Comparison of ENCODE assay signal across 16 cellular contexts in genomic region chr14:103684871-103685270, GRCh38. TPM values are rescaled to one million over a fixed set of nuclear protein-coding genes. Genes with fewer than 3 reads are reported as not detected.
DNase-seq lines count a peak whose midpoint lies in the region; ATAC-seq and TF ChIP-seq lines count a peak whose summit lies in the region.
"Had no signal": no experiment of that assay in that cellular context is flagged by ENCODE, and none has a peak within 500 bp of the region (broad histone marks: within the 10 kb centered on the region; RNA-seq: fewer than 3 reads in every experiment).

No MANE protein-coding gene starts in this region.

- no peak overlapping the region for H3K4me3 Mint-ChIP-seq in glutamatergic neuron (ENCODE audit: unreplicated experiment)
- H3K4me3 Mint-ChIP-seq: CD8-positive, alpha-beta memory T cell; HFFc6 had no signal

- intact Hi-C loops in Right ventricle myocardium superior (cut with DNase I) = no loop called here

- H3K9ac ChIP-seq in skeletal muscle tissue (ENCODE audit: low read depth in 1 of 3, low read length in 3 of 3) = peak overlapping the region in 2 of 3 donors; percentile 34 to 43
- H3K9ac ChIP-seq: BLaER1 had no signal

- H3K4me3 ChIP-seq in skeletal muscle tissue (ENCODE audit: low read length in 3 of 3) = no peak overlapping the region
- H3K4me3 ChIP-seq: BLaER1 had no signal

- peaks cover 45 to 63% (median 49%) of the 10 kb centered on the region in 3 donors for H3K36me3 ChIP-seq in skeletal muscle tissue (ENCODE audit: control insufficient read depth in 3 of 3, insufficient read depth in 3 of 3, low read length in 3 of 3)

- H3K4me1 Mint-ChIP-seq in glutamatergic neuron (ENCODE audit: low read depth, unreplicated experiment) = peaks cover 29% of the 10 kb centered on the region

- H3K27ac Mint-ChIP-seq in glutamatergic neuron (ENCODE audit: unreplicated experiment) = peak overlapping the region; percentile 62
- H3K27ac Mint-ChIP-seq: HFFc6 had no signal

- H3K27me3 Mint-ChIP-seq in glutamatergic neuron (ENCODE audit: unreplicated experiment) = peaks cover 9% of the 10 kb centered on the region
- H3K27me3 Mint-ChIP-seq: CD8-positive, alpha-beta memory T cell had no signal

- no peak for TF ChIP-seq CTCF in glutamatergic neuron (IDR thresholded peaks at IDR 0.05; ENCODE audit: partially characterized antibody, unreplicated experiment)

- peak; percentile 63 for DNase-seq in G401 (ENCODE audit: low spot score)
- peak; percentile 55 for DNase-seq in cerebellar cortex (ENCODE audit: low spot score)
- DNase-seq in glutamatergic neuron = no peak
- DNase-seq in Right ventricle myocardium superior = no peak
- DNase-seq in occipital lobe (lab: John Stamatoyannopoulos, UW) = no peak
- DNase-seq: 8988T; AML-193; Caco-2; CD8-positive, alpha-beta memory T cell; DND-41; GF-D8; HCEC 1CT; HFFc6 had no signal

- no peaks in the 10 kb centered on the region for H3K27me3 ChIP-seq in skeletal muscle tissue (ENCODE audit: control insufficient read depth in 3 of 3, insufficient read depth in 3 of 3, low read length in 3 of 3)
- H3K27me3 ChIP-seq: BLaER1 had no signal

- peaks cover 9% of the 10 kb centered on the region for H3K9me3 Mint-ChIP-seq in glutamatergic neuron (ENCODE audit: unreplicated experiment)
- H3K9me3 Mint-ChIP-seq: CD8-positive, alpha-beta memory T cell; HFFc6 had no signal

- no peak for ATAC-seq in HG03159 (IDR thresholded peaks at IDR 0.05; ENCODE audit: unreplicated experiment)
- ATAC-seq in Right ventricle myocardium superior (ENCODE audit: poor library complexity) = no peak

- in situ Hi-C loops in G401 (cut with HindIII; ENCODE audit: low sequenced_read_pairs) = no loop called here

- no peaks in the 10 kb centered on the region for H3K36me3 Mint-ChIP-seq in glutamatergic neuron (ENCODE audit: unreplicated experiment)

- no peaks in the 10 kb centered on the region for H3K9me3 ChIP-seq in skeletal muscle tissue (ENCODE audit: control insufficient read depth in 3 of 3, low read length in 3 of 3)
- H3K9me3 ChIP-seq: BLaER1, Caco-2 had no signal

- H3K4me1 ChIP-seq in skeletal muscle tissue (ENCODE audit: control insufficient read depth in 3 of 3, insufficient read depth in 3 of 3, low read length in 3 of 3) = peaks cover 21 to 24% (median 23%) of the 10 kb centered on the region in 3 donors
- H3K4me1 ChIP-seq: Caco-2 had no signal

- peak overlapping the region; percentile 46 for H3K27ac ChIP-seq in skeletal muscle tissue (ENCODE audit: low read depth, low read length)
- H3K27ac ChIP-seq: BLaER1 had no signal

RNA-seq across cellular contexts. Expression of gene XRCC3, which starts 30.4 kb away (rescaled TPM):
- 52.7 and 53.0 TPM in 2 replicates for total RNA-seq in G401 (2014; rRNA removed; shearing (Covaris generic))
- total RNA-seq in glutamatergic neuron (ENCODE audit: unreplicated experiment) = 4.5 TPM
- 2.1 TPM for total RNA-seq in skeletal muscle tissue
- total RNA-seq in Right ventricle myocardium superior = 2.6 TPM
- total RNA-seq in occipital lobe = 7.0 TPM

RNA-seq across cellular contexts. Expression of gene ZFYVE21, which starts 30.7 kb away (rescaled TPM):
- total RNA-seq in G401 (2014; rRNA removed; shearing (Covaris generic)) = 18.1 and 23.4 TPM in 2 replicates
- total RNA-seq in glutamatergic neuron (ENCODE audit: unreplicated experiment) = 49.1 TPM
- 31.3 TPM for total RNA-seq in skeletal muscle tissue
- total RNA-seq in Right ventricle myocardium superior = 46.2 TPM
- total RNA-seq in occipital lobe = 37.7 TPM

RNA-seq across cellular contexts. Expression of gene KLC1, which starts 55.9 kb away (rescaled TPM):
- total RNA-seq in G401 (2014; rRNA removed; shearing (Covaris generic)) = 87.3 and 184 TPM in 2 replicates
- total RNA-seq in glutamatergic neuron (ENCODE audit: unreplicated experiment) (975 TPM), skeletal muscle tissue (103 TPM), Right ventricle myocardium superior (152 TPM), occipital lobe (355 TPM)

Comparison
In these comparisons a context has a peak if more than half of its experiments do, and no peak if none do; other contexts are left out.
1. DNase-seq: peak in G401 (single experiment) and cerebellar cortex (single experiment); none in glutamatergic neuron (single experiment), Right ventricle myocardium superior (single experiment) and occipital lobe (single experiment).